20 cellular contexts compared by ENCODE assay signal in the genomic region with DNA sequence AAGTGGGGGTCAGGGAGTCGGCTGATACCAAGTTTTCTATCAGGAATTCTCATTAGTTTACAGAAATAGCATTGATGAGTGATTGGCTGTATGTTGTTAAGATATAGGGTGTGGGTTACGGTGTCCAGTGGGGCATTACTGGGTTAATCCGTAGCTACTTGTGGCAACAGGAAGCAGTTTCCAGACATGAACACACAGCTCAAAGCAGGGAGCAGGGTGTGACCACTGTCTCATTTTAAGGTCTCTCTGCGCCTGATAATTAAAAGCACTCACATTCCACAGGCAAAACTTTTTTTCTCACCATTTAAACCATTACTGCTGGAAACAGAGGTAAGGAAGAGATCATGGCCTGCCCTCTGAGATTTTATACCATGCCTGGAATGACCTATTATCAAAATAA.
DNase-seq lines count a peak whose midpoint lies in the region; ATAC-seq and TF ChIP-seq lines count a peak whose summit lies in the region.
"Had no signal": no experiment of that assay in that cellular context is flagged by ENCODE, and none has a peak within 500 bp of the region (broad histone marks: within the 10 kb centered on the region; RNA-seq: fewer than 3 reads in every experiment).

No MANE protein-coding gene starts in this region.

- H2AFZ ChIP-seq in smooth muscle cell (ENCODE audit: low read depth): peak overlapping the region; percentile 70

- peaks cover 0 to 14% (median 9%) of the 10 kb centered on the region in 4 donors for H3K4me1 ChIP-seq in Peyer's patch
- H3K4me1 ChIP-seq in foreskin keratinocyte: peaks cover 15% of the 10 kb centered on the region
- H3K4me1 ChIP-seq in smooth muscle cell (ENCODE audit: low read depth): peaks cover 13% of the 10 kb centered on the region
- H3K4me1 ChIP-seq in ovary (ENCODE audit: insufficient read depth): peaks cover 8% of the 10 kb centered on the region
- H3K4me1 ChIP-seq: adrenal gland, breast epithelium had no signal

- no peak overlapping the region for H3K9ac ChIP-seq in smooth muscle cell (ENCODE audit: low read depth)

- H3K79me2 ChIP-seq in smooth muscle cell (ENCODE audit: low read depth): no peaks in the 10 kb centered on the region

- no peak for TF ChIP-seq EP300 in ovary (IDR thresholded peaks at IDR 0.05)

- H3K9me3 ChIP-seq in Peyer's patch (no peaks in the 10 kb centered on the region), smooth muscle cell (replicated peaks; ENCODE audit: low read depth) (no peaks in the 10 kb centered on the region), ovary (no peaks in the 10 kb centered on the region)
- H3K9me3 ChIP-seq: adrenal gland, breast epithelium, MG63 had no signal

- peak overlapping the region; percentile 20 for H3K4me2 ChIP-seq in smooth muscle cell

- TF ChIP-seq CTCF in Peyer's patch (IDR thresholded peaks at IDR 0.05) (no peak), foreskin keratinocyte (conservative IDR thresholded peaks at IDR 0.05) (no peak), smooth muscle cell (IDR thresholded peaks at IDR 0.05; ENCODE audit: borderline replicate concordance, insufficient read depth, poor library complexity, severe bottlenecking) (no peak), ovary (IDR thresholded peaks at IDR 0.05) (no peak)

- no peaks in the 10 kb centered on the region for H3K27me3 ChIP-seq in Peyer's patch
- no peaks in the 10 kb centered on the region for H3K27me3 ChIP-seq in foreskin keratinocyte
- no peaks in the 10 kb centered on the region for H3K27me3 ChIP-seq in smooth muscle cell (ENCODE audit: low read depth)
- no peaks in the 10 kb centered on the region for H3K27me3 ChIP-seq in ovary
- H3K27me3 ChIP-seq: adrenal gland, breast epithelium, MG63 had no signal

- no peaks in the 10 kb centered on the region for H4K20me1 ChIP-seq in smooth muscle cell (ENCODE audit: low read depth)

- H3K36me3 ChIP-seq in Peyer's patch (no peaks in the 10 kb centered on the region), smooth muscle cell (ENCODE audit: low read depth) (no peaks in the 10 kb centered on the region), ovary (no peaks in the 10 kb centered on the region)
- H3K36me3 ChIP-seq: adrenal gland, breast epithelium, MG63 had no signal

- no peaks in the 10 kb centered on the region for H3F3A ChIP-seq in smooth muscle cell (ENCODE audit: low read depth)

- intact Hi-C loops in ovary (cut with DNase I): no loop called here

- DNase-seq in NCI-H510A treated with DMSO at 0.1 percent for 48 hours (lab: John Stamatoyannopoulos, UW) (peak; percentile 70), NCI-H510A (lab: John Stamatoyannopoulos, UW) (no peak), Peyer's patch (no peak), foreskin keratinocyte (no peak), smooth muscle cell (lab: John Stamatoyannopoulos, UW; ENCODE audit: unreplicated experiment) (no peak), ovary (no peak), iPS-NIHi11 (ENCODE audit: low spot score) (no peak)
- DNase-seq: activated CD4-positive, alpha-beta T cell treated with anti-CD3 and anti-CD28 coated beads, Interleukin-2, amount 10 ng/mL, durations not matched to agents 24 days and 14 days; activated gamma-delta T cell; adrenal gland; HFFc6; MG63; naive thymus-derived CD8-positive, alpha-beta T cell; NCI-H1694 treated with DMSO at 0.1 percent for 48 hours; NCI-H226; substantia nigra had no signal

- TF ChIP-seq POLR2A in Peyer's patch (IDR thresholded peaks at IDR 0.05) (no peak), ovary (IDR thresholded peaks at IDR 0.05) (no peak)

- WGBS in smooth muscle cell (ENCODE audit: low lambda C conversion rate): 33% methylated on average over 4 of the region's 4 CpGs
- 75 to 93% (median 88%) methylated on average over 4 of the region's 4 CpGs for WGBS in ovary, 3 donors

- ATAC-seq in foreskin keratinocyte: no peak
- ATAC-seq in HG03469 (IDR thresholded peaks at IDR 0.05; ENCODE audit: unreplicated experiment): no peak
- ATAC-seq: naive thymus-derived CD8-positive, alpha-beta T cell; right cardiac atrium had no signal

- H3K4me3 ChIP-seq in Peyer's patch (no peak overlapping the region), smooth muscle cell (no peak overlapping the region), ovary (no peak overlapping the region)
- H3K4me3 ChIP-seq: adrenal gland, breast epithelium, MG63 had no signal

- H3K27ac ChIP-seq in Peyer's patch (peak overlapping the region in 3 of 4 donors; percentile 2 to 61 (median 19)), foreskin keratinocyte (peak overlapping the region; percentile 2), smooth muscle cell (ENCODE audit: low read depth) (peak overlapping the region; percentile 36), ovary (no peak overlapping the region)
- H3K27ac ChIP-seq: adrenal gland, breast epithelium, HL-60 had no signal

Comparison
In these comparisons a context has a peak if more than half of its experiments do, and no peak if none do; other contexts are left out.
1. H3K27ac ChIP-seq: peak in Peyer's patch (3 of 4), foreskin keratinocyte (single experiment) and smooth muscle cell (single experiment); none in ovary (0 of 2).